Comparison of ENCODE assay signal across 8 cellular contexts in the genomic region with DNA sequence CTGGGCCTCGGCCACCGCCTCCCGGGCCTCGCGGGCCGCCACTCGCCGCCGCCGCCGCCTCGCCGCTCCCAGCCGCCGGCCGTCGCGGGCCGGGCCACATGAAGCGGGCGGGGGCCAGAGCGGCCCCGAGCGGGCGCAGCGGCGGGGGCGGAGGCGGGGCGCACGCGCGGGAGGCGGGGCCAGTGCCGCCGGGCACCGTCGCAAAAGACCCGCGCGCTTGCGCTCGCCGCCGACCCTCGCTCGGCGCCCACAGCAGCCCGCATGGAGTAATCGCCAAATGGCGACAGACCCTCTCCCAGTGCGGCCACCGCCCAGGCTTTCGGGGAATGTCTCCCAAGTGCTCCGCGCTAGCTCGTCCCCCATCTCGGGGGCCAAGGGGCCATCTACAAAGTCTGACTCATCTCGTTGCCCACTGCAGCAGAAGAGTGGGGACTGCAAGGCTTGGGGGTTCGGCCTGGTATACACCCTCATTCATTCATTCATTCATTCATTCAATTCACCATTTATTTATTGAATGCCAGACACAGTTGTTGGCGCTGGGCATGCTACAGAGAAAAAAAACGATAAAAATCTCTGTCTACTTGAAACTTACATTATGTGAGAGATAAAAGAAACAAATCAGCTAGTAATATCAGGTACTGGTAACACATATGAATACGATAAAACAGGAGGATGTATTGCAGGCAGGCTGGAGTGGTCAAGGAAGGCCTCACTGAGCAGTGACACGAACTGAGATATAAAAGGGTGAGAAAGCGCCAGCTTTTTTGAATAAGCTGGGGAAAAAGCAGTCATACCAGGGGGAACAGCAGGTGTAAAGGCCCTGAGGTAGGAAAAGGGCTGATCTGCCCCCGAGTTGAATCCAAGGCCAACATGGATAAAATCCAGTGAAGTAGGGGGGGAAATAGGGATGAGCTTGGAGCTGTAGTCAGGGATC. TPM values are rescaled to one million over a fixed set of nuclear protein-coding genes. Genes with fewer than 3 reads are reported as not detected.
A peak's percentile ranks its signal among the peaks of the same experiment; 100 is the strongest.
DNase-seq lines count a peak whose midpoint lies in the region; ATAC-seq and TF ChIP-seq lines count a peak whose summit lies in the region.

TSS of gene B4GALT5 (minus strand) at position 100 of the 934 bp plus-strand sequence. CDS start 188 bp downstream, outside the sequence.

- no peaks in the 10 kb centered on the region for H3K9me2 ChIP-seq in GM23248 (ENCODE audit: insufficient read depth)

- H2AFZ ChIP-seq in GM23248, result peak within 1 kb of the TSS; percentile 97

- H3K36me3 ChIP-seq in GM23248 (ENCODE audit: low read depth) (no peaks in the 10 kb centered on the region), MG63 (peaks cover 17% of the 10 kb centered on the region), thymus (ENCODE audit: control insufficient read depth, insufficient read depth) (no peaks in the 10 kb centered on the region)

- TF ChIP-seq CTCF in glutamatergic neuron (IDR thresholded peaks at IDR 0.05; ENCODE audit: partially characterized antibody, unreplicated experiment), result no peak
- no peak for TF ChIP-seq CTCF in omental fat pad (IDR thresholded peaks at IDR 0.05)

- peak within 1 kb of the TSS; percentile 87 for H3K4me2 ChIP-seq in GM23248 (ENCODE audit: unreplicated experiment)

- peak; percentile 69 for ATAC-seq in omental fat pad (ENCODE audit: low FRiP score)

- H3K27me3 ChIP-seq in GM23248 (replicated peaks; ENCODE audit: insufficient read depth) (no peaks in the 10 kb centered on the region), MG63 (no peaks in the 10 kb centered on the region; the same call in 1 of the 2 replicates), thymus (ENCODE audit: control insufficient read depth, insufficient read depth) (no peaks in the 10 kb centered on the region)

- H4K20me1 ChIP-seq in GM23248 (ENCODE audit: insufficient read depth), result no peaks in the 10 kb centered on the region

- H3K27me3 Mint-ChIP-seq in activated naive CD8-positive, alpha-beta T cell treated with anti-CD3 and anti-CD28 coated beads for 36 hours, result no peaks in the 10 kb centered on the region
- H3K27me3 Mint-ChIP-seq in glutamatergic neuron (ENCODE audit: unreplicated experiment), result peaks cover 5% of the 10 kb centered on the region

- 4 to 5% methylated on average over 28 to 44 of the region's 66 CpGs for WGBS in GM23248 (ENCODE audit: low coverage in 1 of 2, low lambda C conversion rate in 2 of 2, missing lambda C conversion rate in 2 of 2), 2 experiments
- WGBS in thymus, result 6% methylated on average over 66 of the region's 66 CpGs

- H3K4me3 ChIP-seq in GM23248, result peak within 1 kb of the TSS; percentile 86
- peak within 1 kb of the TSS; percentile 87 for H3K4me3 ChIP-seq in MG63
- H3K4me3 ChIP-seq in thymus (ENCODE audit: low read length), result peak within 1 kb of the TSS; percentile 87

- peaks cover 52% of the 10 kb centered on the region for H3K79me2 ChIP-seq in GM23248 (ENCODE audit: insufficient read depth)

- H3K4me1 Mint-ChIP-seq in activated naive CD8-positive, alpha-beta T cell treated with anti-CD3 and anti-CD28 coated beads for 36 hours, result peaks cover 28% of the 10 kb centered on the region
- H3K4me1 Mint-ChIP-seq in glutamatergic neuron (ENCODE audit: low read depth, unreplicated experiment), result peaks cover 21% of the 10 kb centered on the region

- H3K27ac Mint-ChIP-seq in activated naive CD8-positive, alpha-beta T cell treated with anti-CD3 and anti-CD28 coated beads for 36 hours, result peak within 1 kb of the TSS; percentile 91
- peak within 1 kb of the TSS; percentile 91 for H3K27ac Mint-ChIP-seq in glutamatergic neuron (ENCODE audit: unreplicated experiment)

- DNase-seq in EL (peak; percentile 85), GM23248 (peak; percentile 82), MG63 (peak; percentile 80), SKM-1 treated with dmso at 0.1 percent for 144 hours (lab: John Stamatoyannopoulos, UW; ENCODE audit: unreplicated experiment) (peak; percentile 58), glutamatergic neuron (peak; percentile 91), omental fat pad (ENCODE audit: low spot score) (no peak)
- peak; percentile 83 for DNase-seq in activated naive CD8-positive, alpha-beta T cell treated with anti-CD3 and anti-CD28 coated beads for 36 hours

- H3K4me1 ChIP-seq in GM23248 (ENCODE audit: insufficient read depth) (peaks cover 17% of the 10 kb centered on the region), thymus (ENCODE audit: control insufficient read depth, insufficient read depth, low read length) (no peaks in the 10 kb centered on the region)

- peaks cover 8% of the 10 kb centered on the region for H3F3A ChIP-seq in GM23248 (ENCODE audit: insufficient read depth)

- in situ Hi-C loops in GM23248 (cut with MboI), result no loop called here

- H3K9me3 ChIP-seq in GM23248 (ENCODE audit: low read depth) (no peaks in the 10 kb centered on the region), MG63 (no peaks in the 10 kb centered on the region), thymus (ENCODE audit: control insufficient read depth) (peaks cover 1% of the 10 kb centered on the region)

- H3K36me3 Mint-ChIP-seq in activated naive CD8-positive, alpha-beta T cell treated with anti-CD3 and anti-CD28 coated beads for 36 hours, result peaks cover 15% of the 10 kb centered on the region
- no peaks in the 10 kb centered on the region for H3K36me3 Mint-ChIP-seq in glutamatergic neuron (ENCODE audit: unreplicated experiment)

- H3K9ac ChIP-seq in GM23248, result peak within 1 kb of the TSS; percentile 91

- H3K4me3 Mint-ChIP-seq in activated naive CD8-positive, alpha-beta T cell treated with anti-CD3 and anti-CD28 coated beads for 36 hours, result peak within 1 kb of the TSS; percentile 94
- peak within 1 kb of the TSS; percentile 93 for H3K4me3 Mint-ChIP-seq in glutamatergic neuron (ENCODE audit: unreplicated experiment)

- no peaks in the 10 kb centered on the region for H3K9me3 Mint-ChIP-seq in activated naive CD8-positive, alpha-beta T cell treated with anti-CD3 and anti-CD28 coated beads for 36 hours
- H3K9me3 Mint-ChIP-seq in glutamatergic neuron (ENCODE audit: unreplicated experiment), result peaks cover 7% of the 10 kb centered on the region

- peak within 1 kb of the TSS; percentile 34 for H3K27ac ChIP-seq in GM23248
- H3K27ac ChIP-seq in thymus (ENCODE audit: low read depth), result peak within 1 kb of the TSS; percentile 72

RNA-seq across cellular contexts. Expression of gene B4GALT5, which starts in this region (rescaled TPM):
- 15.9 and 16.9 TPM in 2 replicates for total RNA-seq in GM23248 (2014; rRNA removed; shearing (Covaris generic))
- polyA plus RNA-seq in GM23248 (2016; fragmentation: Nextera tagmentation; extraction: Ambion mirVana), result 4.2 and 4.5 TPM in 2 replicates
- 20.3 and 20.4 TPM in 2 replicates for total RNA-seq in MG63 (2014; rRNA removed; shearing (Covaris generic); ENCODE audit: low replicate concordance)
- 10 to 100 TPM; 22.4 to 23.3 TPM for total RNA-seq in activated naive CD8-positive, alpha-beta T cell treated with anti-CD3 and anti-CD28 coated beads for 36 hours
- 61.3 TPM for total RNA-seq in glutamatergic neuron (ENCODE audit: unreplicated experiment)
- 10 to 100 TPM; 27.0 to 93.1 (median 31.3) TPM for total RNA-seq in omental fat pad
- polyA plus RNA-seq in thymus, result 10.9 TPM
